23 cellular contexts compared by ENCODE assay signal in the genomic region with DNA sequence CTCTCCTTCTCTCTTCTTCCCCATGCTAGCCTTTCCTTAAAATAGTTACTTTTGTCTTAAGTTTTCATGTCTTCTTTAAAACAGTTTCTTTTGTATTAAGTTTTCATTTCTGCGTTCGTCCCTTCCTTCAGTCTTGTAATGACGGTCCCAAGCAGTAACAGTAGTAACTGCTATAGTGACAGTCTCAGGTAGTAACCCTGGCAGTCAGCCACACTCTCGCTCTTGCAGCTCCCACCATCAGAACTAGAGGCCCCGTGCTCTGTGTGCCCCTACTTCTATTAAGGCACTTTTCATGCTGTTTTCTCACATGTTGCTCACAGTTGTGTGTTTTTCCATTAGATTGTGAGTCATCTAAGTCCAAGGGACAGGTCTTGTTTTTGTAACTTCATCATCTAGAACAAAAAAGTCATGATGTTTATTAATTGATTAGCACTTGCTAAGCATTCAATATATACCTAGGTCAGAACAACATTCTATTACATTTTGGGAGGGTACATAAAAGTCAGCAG.
"Had no signal": no experiment of that assay in that cellular context is flagged by ENCODE, and none has a peak within 500 bp of the region (broad histone marks: within the 10 kb centered on the region; RNA-seq: fewer than 3 reads in every experiment).

No MANE protein-coding gene starts in this region.

- DNase-seq: activated CD4-positive, alpha-beta memory T cell treated with anti-CD3 and anti-CD28 coated beads for 36 hours; activated CD4-positive, alpha-beta T cell treated with anti-CD3 and anti-CD28 coated beads for 48 hours; activated effector memory CD4-positive, alpha-beta T cell treated with Interleukin-2 at 50 U/mL for 16 hours; activated naive CD4-positive, alpha-beta T cell treated with anti-CD3 and anti-CD28 coated beads for 36 hours; activated naive CD8-positive, alpha-beta T cell treated with anti-CD3 and anti-CD28 coated beads, Interleukin-2, amount 10 ng/mL, durations not matched to agents 7 days and 5 days; activated T-cell treated with anti-CD3 and anti-CD28 coated beads, Interleukin-2, amount 50 U/mL, for 48 hours; amniotic stem cell; kidney glomerular epithelial cell; left lung; midbrain; natural killer cell; ovary; psoas muscle; stimulated activated CD4-positive, alpha-beta T cell treated with anti-CD3 and anti-CD28 coated beads, Interleukin-12 subunit alpha, Interleukin-12 subunit beta, amount 100 ng/mL, for 4 hours; stimulated activated CD4-positive, alpha-beta T cell treated with anti-CD3 and anti-CD28 coated beads, Interleukin-4, amount 100 ng/mL, for 4 hours; stimulated activated naive CD8-positive, alpha-beta T cell treated with anti-CD3 and anti-CD28 coated beads, Interleukin-15, Interleukin-2, amounts not matched to agents 100 U/mL and 50 U/mL, for 24 hours; T-helper 17 cell; upper lobe of right lung had no signal

- H3K4me3 ChIP-seq: breast epithelium, left lung, lung, ovary, psoas muscle, right atrium auricular region, upper lobe of right lung had no signal

- H3K27me3 ChIP-seq: breast epithelium, left lung, ovary, right atrium auricular region, upper lobe of right lung had no signal

- FAIRE-seq: colon had no signal

- H3K4me1 ChIP-seq: breast epithelium, left lung, psoas muscle, right atrium auricular region, upper lobe of right lung had no signal

- H3K27ac ChIP-seq: breast epithelium, left lung, neutrophil, ovary, psoas muscle, right atrium auricular region, upper lobe of right lung had no signal

- H3K36me3 ChIP-seq: breast epithelium, left lung, neutrophil, ovary, right atrium auricular region, upper lobe of right lung had no signal

- ATAC-seq: left lung; natural killer cell; psoas muscle; stimulated activated naive CD8-positive, alpha-beta T cell treated with anti-CD3 and anti-CD28 coated beads, Interleukin-15, Interleukin-2, amounts not matched to agents 100 U/mL and 50 U/mL, for 24 hours; T-helper 17 cell; upper lobe of right lung had no signal

- H3K9me3 ChIP-seq: breast epithelium, left lung, neutrophil, ovary, psoas muscle, right atrium auricular region, upper lobe of right lung had no signal
